ENCODE assay signal across 27 cellular contexts in genomic region chr1:113423826-113424225, GRCh38.
"Had no signal": no experiment of that assay in that cellular context is flagged by ENCODE, and none has a peak within 500 bp of the region (broad histone marks: within the 10 kb centered on the region; RNA-seq: fewer than 3 reads in every experiment).

No MANE protein-coding gene starts in this region.

- H3K27ac ChIP-seq: ovary, parathyroid adenoma, psoas muscle, right lobe of liver, sigmoid colon, stomach, thoracic aorta, thyroid gland, tibial nerve, upper lobe of left lung, uterus had no signal

- H3K9ac ChIP-seq: parathyroid adenoma had no signal

- H2AFZ ChIP-seq: parathyroid adenoma had no signal

- H3K4me1 ChIP-seq: parathyroid adenoma, psoas muscle, right lobe of liver, tibial nerve, upper lobe of left lung, uterus had no signal

- H3K36me3 ChIP-seq: ovary, right lobe of liver, sigmoid colon, thoracic aorta, thyroid gland, upper lobe of left lung, uterus had no signal

- DNase-seq: naive thymus-derived CD8-positive, alpha-beta T cell; nephron progenitor cell; occipital lobe; ovary; psoas muscle; right lobe of liver; sigmoid colon; small intestine; stimulated activated CD4-positive, alpha-beta T cell treated with anti-CD3 and anti-CD28 coated beads, Interleukin-15, amount 100 ng/mL, for 24 hours; stimulated activated CD4-positive, alpha-beta T cell treated with anti-CD3 and anti-CD28 coated beads, Interleukin-2, amount 100 ng/mL, for 24 hours; stimulated activated CD4-positive, alpha-beta T cell treated with anti-CD3 and anti-CD28 coated beads, Interleukin-2, amount 100 ng/mL, for 48 hours; stimulated activated CD4-positive, alpha-beta T cell treated with anti-CD3 and anti-CD28 coated beads, Interleukin-4, amount 100 ng/mL, for 24 hours; stimulated activated naive B cell treated with anti-CD40 and anti-IgM and Interleukin-4, amounts not matched to agents 10 μg/mL and 1 μg/mL and 100 μg/mL, for 72 hours; stimulated activated naive CD4-positive, alpha-beta T cell treated with Interleukin-2 at 50 U/mL for 16 hours; stomach; thyroid gland; trophoblast cell; uterus had no signal

- H3K27ac Mint-ChIP-seq: naive thymus-derived CD8-positive, alpha-beta T cell; natural killer cell treated with Interleukin-12 subunit alpha and Interleukin-12 subunit beta and Interleukin-15 and Interleukin-18, amount 100 ng/mL, for 72 hours; nephron progenitor cell; progenitor cell of endocrine pancreas; stimulated activated effector memory CD8-positive, alpha-beta T cell treated with anti-CD3 and anti-CD28 coated beads, Interleukin-12 subunit alpha, Interleukin-12 subunit beta, amount 100 ng/mL, for 72 hours; stimulated activated naive B cell treated with anti-CD40 and anti-IgM and Interleukin-4, amounts not matched to agents 10 μg/mL and 1 μg/mL and 100 μg/mL, for 72 hours; stimulated activated naive CD8-positive, alpha-beta T cell treated with anti-CD3 and anti-CD28 coated beads, Interleukin-15, Interleukin-2, amounts not matched to agents 100 ng/mL and 50 ng/mL, for 24 hours had no signal

- H3K27me3 ChIP-seq: ovary, right lobe of liver, sigmoid colon, stomach, thyroid gland, tibial nerve, upper lobe of left lung, uterus had no signal

- H3K4me1 Mint-ChIP-seq: naive thymus-derived CD8-positive, alpha-beta T cell; nephron progenitor cell; stimulated activated effector memory CD8-positive, alpha-beta T cell treated with anti-CD3 and anti-CD28 coated beads, Interleukin-12 subunit alpha, Interleukin-12 subunit beta, amount 100 ng/mL, for 72 hours; stimulated activated naive B cell treated with anti-CD40 and anti-IgM and Interleukin-4, amounts not matched to agents 10 μg/mL and 1 μg/mL and 100 μg/mL, for 72 hours had no signal

- H3K4me3 ChIP-seq: ovary, psoas muscle, right lobe of liver, sigmoid colon, stomach, thoracic aorta, thyroid gland, tibial nerve, upper lobe of left lung, uterus had no signal

- H3K9me3 ChIP-seq: ovary, psoas muscle, right lobe of liver, sigmoid colon, thoracic aorta, thyroid gland, upper lobe of left lung, uterus had no signal

- H3K36me3 Mint-ChIP-seq: natural killer cell treated with Interleukin-12 subunit alpha and Interleukin-12 subunit beta and Interleukin-15 and Interleukin-18, amount 100 ng/mL, for 72 hours; stimulated activated effector memory CD8-positive, alpha-beta T cell treated with anti-CD3 and anti-CD28 coated beads, Interleukin-12 subunit alpha, Interleukin-12 subunit beta, amount 100 ng/mL, for 72 hours; stimulated activated naive B cell treated with anti-CD40 and anti-IgM and Interleukin-4, amounts not matched to agents 10 μg/mL and 1 μg/mL and 100 μg/mL, for 72 hours had no signal

- H3K4me3 Mint-ChIP-seq: naive thymus-derived CD8-positive, alpha-beta T cell; natural killer cell treated with Interleukin-12 subunit alpha and Interleukin-12 subunit beta and Interleukin-15 and Interleukin-18, amount 100 ng/mL, for 72 hours; nephron progenitor cell; neural crest cell; stimulated activated effector memory CD8-positive, alpha-beta T cell treated with anti-CD3 and anti-CD28 coated beads, Interleukin-12 subunit alpha, Interleukin-12 subunit beta, amount 100 ng/mL, for 72 hours; stimulated activated naive B cell treated with anti-CD40 and anti-IgM and Interleukin-4, amounts not matched to agents 10 μg/mL and 1 μg/mL and 100 μg/mL, for 72 hours; stimulated activated naive CD8-positive, alpha-beta T cell treated with anti-CD3 and anti-CD28 coated beads, Interleukin-15, Interleukin-2, amounts not matched to agents 100 ng/mL and 50 ng/mL, for 24 hours had no signal

- H3K27me3 Mint-ChIP-seq: progenitor cell of endocrine pancreas had no signal
